10 cellular contexts compared by ENCODE assay signal in genomic region chr2:24886640-24887324, GRCh38. TPM values are rescaled to one million over a fixed set of nuclear protein-coding genes. Genes with fewer than 3 reads are reported as not detected.
A peak's percentile ranks its signal among the peaks of the same experiment; 100 is the strongest.
DNase-seq lines count a peak whose midpoint lies in the region; ATAC-seq and TF ChIP-seq lines count a peak whose summit lies in the region.
"Had no signal": no experiment of that assay in that cellular context is flagged by ENCODE, and none has a peak within 500 bp of the region (broad histone marks: within the 10 kb centered on the region; RNA-seq: fewer than 3 reads in every experiment).

No MANE protein-coding gene starts in this region.

- H3K4me1 ChIP-seq in heart right ventricle (peaks cover 0 to 42% (median 5%) of the 10 kb centered on the region in 9 donors), lung (ENCODE audit: control insufficient read depth in 2 of 2, insufficient read depth in 2 of 2, low read length in 2 of 2) (peaks cover 0 to 2% of the 10 kb centered on the region in 2 donors), urinary bladder (ENCODE audit: insufficient read depth) (no peaks in the 10 kb centered on the region)
- H3K4me1 ChIP-seq: parathyroid adenoma had no signal

- peaks cover 9% of the 10 kb centered on the region for H3K4me1 Mint-ChIP-seq in activated CD4-positive, alpha-beta memory T cell treated with anti-CD3 and anti-CD28 coated beads for 36 hours (ENCODE audit: low read depth)

- intact Hi-C loops in heart right ventricle (cut with DNase I) (no loop called here), Right ventricle myocardium inferior (cut with DNase I) (no loop called here)
- intact Hi-C loops in activated CD4-positive, alpha-beta memory T cell treated with anti-CD3 and anti-CD28 coated beads for 36 hours (cut with micrococcal nuclease): no loop called here

- TF ChIP-seq CTCF in heart right ventricle (IDR thresholded peaks at IDR 0.05) (no peak), lung (IDR thresholded peaks at IDR 0.05; ENCODE audit: control extremely low read depth, extremely low read depth) (no peak)

- peak in 6 of 8 donors; percentile 8 to 48 (median 38) for ATAC-seq in heart right ventricle
- ATAC-seq in Right ventricle myocardium inferior: no peak
- peak; percentile 30 for ATAC-seq in lung (ENCODE audit: insufficient read depth, low FRiP score)
- no peak for ATAC-seq in GM21515 (IDR thresholded peaks at IDR 0.05; ENCODE audit: unreplicated experiment)

- H3K9me3 ChIP-seq in heart right ventricle (peaks cover 0 to 5% (median 0%) of the 10 kb centered on the region in 11 donors), lung (ENCODE audit: control insufficient read depth in 2 of 2, insufficient read depth in 1 of 2, low read length in 1 of 2) (no peaks in the 10 kb centered on the region)

- H3K36me3 ChIP-seq in heart right ventricle (peaks cover 0 to 5% (median 0%) of the 10 kb centered on the region in 9 donors), lung (ENCODE audit: control insufficient read depth in 2 of 2, insufficient read depth in 2 of 2, low read length in 2 of 2) (no peaks in the 10 kb centered on the region), urinary bladder (ENCODE audit: insufficient read depth) (peaks cover 1% of the 10 kb centered on the region)

- peak overlapping the region in 1 of 10 donors; percentile 36 for H3K4me3 ChIP-seq in heart right ventricle
- no peak overlapping the region for H3K4me3 ChIP-seq in lung
- H3K4me3 ChIP-seq in urinary bladder (ENCODE audit: low read depth, low read length): no peak overlapping the region

- H3K27ac ChIP-seq in heart right ventricle (peak overlapping the region in 6 of 10 donors; percentile 3 to 73 (median 43)), lung (ENCODE audit: low read depth in 1 of 2, low read length in 1 of 2) (peak overlapping the region in 1 of 2 donors; percentile 44), urinary bladder (ENCODE audit: low read depth) (peak overlapping the region; percentile 83)
- H3K27ac ChIP-seq: parathyroid adenoma had no signal

- no peaks in the 10 kb centered on the region for H3K27me3 Mint-ChIP-seq in activated CD4-positive, alpha-beta memory T cell treated with anti-CD3 and anti-CD28 coated beads for 36 hours
- H3K27me3 Mint-ChIP-seq: activated CD4-positive, alpha-beta T cell treated with anti-CD3 and anti-CD28 coated beads, Interleukin-2, amount 10 ng/mL, durations not matched to agents 24 days and 14 days had no signal

- DNase-seq in heart right ventricle: no peak
- DNase-seq in Right ventricle myocardium inferior (ENCODE audit: missing footprints): no peak
- peak; percentile 74 for DNase-seq in UCSD-AML1 (lab: John Stamatoyannopoulos, UW; ENCODE audit: unreplicated experiment)
- no peak for DNase-seq in lung (ENCODE audit: low spot score)
- DNase-seq in HCEC 1CT: no peak
- no peak for DNase-seq in activated CD4-positive, alpha-beta memory T cell treated with anti-CD3 and anti-CD28 coated beads for 36 hours
- DNase-seq: activated CD4-positive, alpha-beta T cell treated with anti-CD3 and anti-CD28 coated beads, Interleukin-2, amount 10 ng/mL, durations not matched to agents 24 days and 14 days had no signal

- H3K36me3 Mint-ChIP-seq in activated CD4-positive, alpha-beta memory T cell treated with anti-CD3 and anti-CD28 coated beads for 36 hours: peaks cover 11% of the 10 kb centered on the region

- no peak overlapping the region for H3K4me3 Mint-ChIP-seq in activated CD4-positive, alpha-beta memory T cell treated with anti-CD3 and anti-CD28 coated beads for 36 hours
- H3K4me3 Mint-ChIP-seq: activated CD4-positive, alpha-beta T cell treated with anti-CD3 and anti-CD28 coated beads, Interleukin-2, amount 10 ng/mL, durations not matched to agents 24 days and 14 days had no signal

- CTCF ChIA-PET in activated CD4-positive, alpha-beta memory T cell treated with anti-CD3 and anti-CD28 coated beads for 36 hours (lab: Charles Lee): no interaction called here

- POLR2A ChIA-PET in activated CD4-positive, alpha-beta memory T cell treated with anti-CD3 and anti-CD28 coated beads for 36 hours (lab: Charles Lee): no interaction called here

- no peak overlapping the region for H3K27ac Mint-ChIP-seq in activated CD4-positive, alpha-beta memory T cell treated with anti-CD3 and anti-CD28 coated beads for 36 hours

- no peaks in the 10 kb centered on the region for H3K9me3 Mint-ChIP-seq in activated CD4-positive, alpha-beta memory T cell treated with anti-CD3 and anti-CD28 coated beads for 36 hours
- H3K9me3 Mint-ChIP-seq: activated CD4-positive, alpha-beta T cell treated with anti-CD3 and anti-CD28 coated beads, Interleukin-2, amount 10 ng/mL, durations not matched to agents 24 days and 14 days had no signal

- 73% methylated on average over 19 of the region's 19 CpGs for WGBS in heart right ventricle, 2 donors
- 22 to 60% methylated on average over 19 of the region's 19 CpGs for WGBS in lung, 2 donors
- 58% methylated on average over 19 of the region's 19 CpGs for WGBS in urinary bladder

- H3K27me3 ChIP-seq in heart right ventricle (no peaks in the 10 kb centered on the region), lung (ENCODE audit: control insufficient read depth, insufficient read depth) (no peaks in the 10 kb centered on the region)

RNA-seq across cellular contexts. Expression of gene ADCY3, which starts 33.3 kb away (rescaled TPM):
- total RNA-seq in heart right ventricle: 10 to 100 TPM in 5 of 10 donors, 1 to 10 TPM in 5; 5.3 to 50.8 (median 10.5) TPM
- 10 to 100 TPM; 16.4 to 19.5 TPM for polyA plus RNA-seq in heart right ventricle
- 26.7 TPM for total RNA-seq in Right ventricle myocardium inferior
- total RNA-seq in lung: 10 to 100 TPM; 44.5 to 47.1 TPM
- polyA plus RNA-seq in lung: 10 to 100 TPM; 27.9 to 74.8 TPM
- 28.3 TPM for total RNA-seq in urinary bladder
- 65.2 TPM for polyA plus RNA-seq in urinary bladder
- total RNA-seq in activated CD4-positive, alpha-beta memory T cell treated with anti-CD3 and anti-CD28 coated beads for 36 hours: 10 to 100 TPM; 68.7 to 71.7 TPM

Comparison
In these comparisons a context has a peak if more than half of its experiments do, and no peak if none do; other contexts are left out.
1. ATAC-seq: peak in heart right ventricle (6 of 8) and lung (single experiment); none in Right ventricle myocardium inferior (single experiment) and GM21515 (single experiment).